ENCODE assay signal across 20 cellular contexts in genomic region chr2:120899373-120899772, GRCh38.
DNase-seq lines count a peak whose midpoint lies in the region; ATAC-seq, FAIRE-seq and TF ChIP-seq lines count a peak whose summit lies in the region.
"Had no signal": no experiment of that assay in that cellular context is flagged by ENCODE, and none has a peak within 500 bp of the region (broad histone marks: within the 10 kb centered on the region; RNA-seq: fewer than 3 reads in every experiment).

No MANE protein-coding gene starts in this region.

- H3K79me1 ChIP-seq in IMR-90 (ENCODE audit: low read depth in 1 of 2, low read length in 2 of 2), result peaks cover 34 to 87% of the 10 kb centered on the region in 2 experiments
- peaks cover 4% of the 10 kb centered on the region for H3K79me1 ChIP-seq in neuronal stem cell (ENCODE audit: low read depth, low read length)

- H3K4me2 ChIP-seq in IMR-90 (ENCODE audit: low read depth, low read length) (no peak overlapping the region), hepatocyte (no peak overlapping the region), neuronal stem cell (ENCODE audit: insufficient read depth, low read length, poor library complexity, severe bottlenecking) (peak overlapping the region; percentile 2)

- no peak overlapping the region for H3K4me3 Mint-ChIP-seq in activated T-helper 17 cell treated with anti-CD3 and anti-CD28 coated beads, Interleukin-2, amount 50 U/mL, for 72 hours
- H3K4me3 Mint-ChIP-seq: activated CD4-positive, alpha-beta T cell treated with anti-CD3 and anti-CD28 coated beads for 36 hours; activated CD8-positive, alpha-beta memory T cell treated with anti-CD3 and anti-CD28 coated beads, Interleukin-2, amount 10 ng/mL, durations not matched to agents 7 days and 5 days; activated naive CD8-positive, alpha-beta T cell treated with anti-CD3 and anti-CD28 coated beads, Interleukin-2, amount 50 U/mL, for 24 hours; CD8-positive, alpha-beta memory T cell had no signal

- no peaks in the 10 kb centered on the region for H3K9me3 Mint-ChIP-seq in activated T-helper 17 cell treated with anti-CD3 and anti-CD28 coated beads, Interleukin-2, amount 50 U/mL, for 72 hours
- H3K9me3 Mint-ChIP-seq: activated naive CD8-positive, alpha-beta T cell treated with anti-CD3 and anti-CD28 coated beads, Interleukin-2, amount 50 U/mL, for 24 hours; activated T-helper 2 cell treated with anti-CD3 and anti-CD28 coated beads, Interferon-gamma antibody, Interleukin-2, Interleukin-4, amounts not matched to agents 10 μg/mL and 5 μg/mL and 100 μg/mL, durations not matched to agents 14 hours and 24 hours and 36 hours; CD8-positive, alpha-beta memory T cell had no signal

- H3K9me1 ChIP-seq in IMR-90 (ENCODE audit: insufficient read depth, low read length), result peaks cover 37% of the 10 kb centered on the region; the same call in 1 of the 2 replicates

- H2BK5ac ChIP-seq in IMR-90 (ENCODE audit: low read depth, low read length, poor library complexity, severe bottlenecking) (no peak overlapping the region), neuronal stem cell (ENCODE audit: low read length) (no peak overlapping the region)

- POLR2A ChIA-PET in IMR-90 (lab: Charles Lee; ENCODE audit: unreplicated experiment), result interaction anchor here (0.6 kb wide), 1 partner anchor 13 kb away, joined by 9 read pairs; no protein-coding TSS in a partner anchor

- H3K14ac ChIP-seq in IMR-90 (replicated peaks; ENCODE audit: low read depth, low read length) (no peak overlapping the region), neuronal stem cell (ENCODE audit: low read length) (no peak overlapping the region)

- TF ChIP-seq CTCF in IMR-90 (conservative IDR thresholded peaks at IDR 0.05; ENCODE audit: low read depth, low read length), result no peak
- TF ChIP-seq CTCF in hepatocyte (IDR thresholded peaks at IDR 0.05; ENCODE audit: poor library complexity), result no peak

- no peak overlapping the region for H2BK20ac ChIP-seq in IMR-90 (ENCODE audit: low read depth, low read length)

- H4K91ac ChIP-seq in IMR-90 (ENCODE audit: insufficient read depth, low read depth, low read length) (no peak overlapping the region), neuronal stem cell (ENCODE audit: low read depth, low read length, poor library complexity) (no peak overlapping the region)

- peaks cover 3% of the 10 kb centered on the region for H3K27me3 Mint-ChIP-seq in activated T-helper 17 cell treated with anti-CD3 and anti-CD28 coated beads, Interleukin-2, amount 50 U/mL, for 72 hours
- H3K27me3 Mint-ChIP-seq: activated CD4-positive, alpha-beta T cell treated with anti-CD3 and anti-CD28 coated beads for 36 hours; activated naive CD8-positive, alpha-beta T cell treated with anti-CD3 and anti-CD28 coated beads, Interleukin-2, amount 50 U/mL, for 24 hours had no signal

- dilution Hi-C loops in IMR-90 (cut with HindIII; ENCODE audit: low sequenced_read_pairs, unreplicated experiment), result no loop called here

- no peaks in the 10 kb centered on the region for H3K27me3 ChIP-seq in IMR-90 (ENCODE audit: control insufficient read depth, insufficient read depth, low read length)
- H3K27me3 ChIP-seq in hepatocyte, result no peaks in the 10 kb centered on the region
- no peaks in the 10 kb centered on the region for H3K27me3 ChIP-seq in neuronal stem cell (ENCODE audit: control insufficient read depth in 3 of 3, insufficient read depth in 3 of 3, low read depth in 1 of 3, low read length in 3 of 3)
- H3K27me3 ChIP-seq in small intestine (ENCODE audit: control insufficient read depth in 2 of 2, insufficient read depth in 2 of 2, low read length in 2 of 2), result no peaks in the 10 kb centered on the region
- H3K27me3 ChIP-seq: ovary, thyroid gland had no signal

- ATAC-seq in IMR-90 (ENCODE audit: low read depth) (peak; percentile 22; the same call in 1 of the 2 replicates), HG03565 (IDR thresholded peaks at IDR 0.05; ENCODE audit: unreplicated experiment) (no peak)
- ATAC-seq in activated T-helper 17 cell treated with anti-CD3 and anti-CD28 coated beads, Interleukin-2, amount 50 U/mL, for 72 hours (replicated peaks), result no peak
- ATAC-seq: activated CD4-positive, alpha-beta T cell treated with anti-CD3 and anti-CD28 coated beads for 36 hours; activated CD8-positive, alpha-beta memory T cell treated with anti-CD3 and anti-CD28 coated beads, Interleukin-2, amount 10 ng/mL, durations not matched to agents 7 days and 5 days; activated naive CD8-positive, alpha-beta T cell treated with anti-CD3 and anti-CD28 coated beads, Interleukin-2, amount 50 U/mL, for 24 hours had no signal

- H3K36me3 ChIP-seq in IMR-90 (ENCODE audit: control insufficient read depth, insufficient read depth, low read length) (peaks cover 4% of the 10 kb centered on the region), hepatocyte (replicated peaks; ENCODE audit: insufficient read depth, low read depth) (no peaks in the 10 kb centered on the region), neuronal stem cell (replicated peaks in 1 of 2; ENCODE audit: control insufficient read depth in 2 of 2, insufficient read depth in 2 of 2, low read length in 2 of 2) (peaks cover 0 to 32% of the 10 kb centered on the region in 2 donors), small intestine (ENCODE audit: control insufficient read depth in 2 of 2, insufficient read depth in 2 of 2, low read length in 2 of 2) (no peaks in the 10 kb centered on the region)
- H3K36me3 ChIP-seq: ovary, thyroid gland had no signal

- no peaks in the 10 kb centered on the region for H3K79me2 ChIP-seq in hepatocyte

- TF ChIP-seq POLR2A in IMR-90 (IDR thresholded peaks at IDR 0.05; ENCODE audit: low read depth, low read length), result no peak

- H3K23ac ChIP-seq in IMR-90 (ENCODE audit: low read depth, low read length), result no peak overlapping the region
- no peak overlapping the region for H3K23ac ChIP-seq in neuronal stem cell (ENCODE audit: low read depth, low read length, poor library complexity)

- H3K9me3 ChIP-seq in IMR-90 (ENCODE audit: control insufficient read depth, insufficient read depth, low read length) (no peaks in the 10 kb centered on the region), hepatocyte (ENCODE audit: low read depth) (no peaks in the 10 kb centered on the region), neuronal stem cell (replicated peaks in 1 of 2; ENCODE audit: control insufficient read depth in 2 of 2, insufficient read depth in 1 of 2, low read depth in 1 of 2, low read length in 2 of 2) (no peaks in the 10 kb centered on the region), small intestine (ENCODE audit: control insufficient read depth, low read depth) (no peaks in the 10 kb centered on the region)
- H3K9me3 ChIP-seq: ovary, thyroid gland had no signal

- no peak overlapping the region; a peak in 1 of 4 replicates for H4K8ac ChIP-seq in IMR-90 (ENCODE audit: low read depth in 2 of 2, low read length in 2 of 2)
- H4K8ac ChIP-seq in neuronal stem cell (ENCODE audit: low read depth, low read length), result no peak overlapping the region

- H4K5ac ChIP-seq in IMR-90 (ENCODE audit: low read depth, low read length), result no peak overlapping the region

- CTCF ChIA-PET in IMR-90 (lab: Yijun Ruan, JAX), result no interaction called here

- H2BK120ac ChIP-seq in IMR-90 (ENCODE audit: low read depth, low read length) (no peak overlapping the region), neuronal stem cell (ENCODE audit: low read depth, low read length) (no peak overlapping the region)

- H2AFZ ChIP-seq in IMR-90 (replicated peaks; ENCODE audit: low read length, poor library complexity) (no peak overlapping the region), hepatocyte (no peak overlapping the region), neuronal stem cell (ENCODE audit: low read length) (no peak overlapping the region)

- H3K27ac ChIP-seq in IMR-90 (ENCODE audit: insufficient read depth, low read length) (no peak overlapping the region), hepatocyte (peak overlapping the region; percentile 28), neuronal stem cell (replicated peaks; ENCODE audit: low read length) (peak overlapping the region; percentile 75), small intestine (ENCODE audit: low read depth in 1 of 2, low read length in 1 of 2) (no peak overlapping the region)
- H3K27ac ChIP-seq: thyroid gland had no signal

- WGBS in IMR-90 (ENCODE audit: extremely low coverage in 2 of 2, insufficient read length in 1 of 2), 2 experiments, result 80% methylated on average over 6 of the region's 11 CpGs; no CpG with 5 or more reads in 1 of the 2 experiments
- whole genome bisulfite sequencing in hepatocyte (ENCODE audit: low lambda C conversion rate, missing lambda C conversion rate), result 73% methylated on average over 11 of the region's 11 CpGs
- no CpG with 5 or more reads among the region's 11 CpGs for WGBS in neuronal stem cell (ENCODE audit: extremely low coverage in 2 of 2, insufficient read length in 2 of 2, insufficient replicate concordance in 1 of 2), 2 donors
- 63 to 77% (median 65%) methylated on average over 11 of the region's 11 CpGs for WGBS in small intestine, 3 donors

- DNase-seq in IMR-90, result no peak
- DNase-seq in SKM-1 (lab: John Stamatoyannopoulos, UW; ENCODE audit: unreplicated experiment), result peak; percentile 78
- DNase-seq in hepatocyte (ENCODE audit: low spot score), result no peak
- no peak for DNase-seq in neuronal stem cell (ENCODE audit: low spot score)
- DNase-seq in NCI-H82 (lab: John Stamatoyannopoulos, UW), result no peak
- DNase-seq in small intestine, result no peak
- DNase-seq: activated CD4-positive, alpha-beta T cell treated with anti-CD3 and anti-CD28 coated beads for 36 hours; activated CD8-positive, alpha-beta memory T cell treated with anti-CD3 and anti-CD28 coated beads, Interleukin-2, amount 10 ng/mL, durations not matched to agents 7 days and 5 days; activated naive CD8-positive, alpha-beta T cell treated with anti-CD3 and anti-CD28 coated beads, Interleukin-2, amount 50 U/mL, for 24 hours; NCI-H2171; stimulated activated naive CD4-positive, alpha-beta T cell; SW 1271; thyroid gland had no signal

- intact Hi-C loops in IMR-90 (cut with micrococcal nuclease), result no loop called here

- H3K18ac ChIP-seq in IMR-90 (ENCODE audit: low read depth, low read length) (no peak overlapping the region), neuronal stem cell (ENCODE audit: low read length) (peak overlapping the region; percentile 86)

- H2AK5ac ChIP-seq in IMR-90 (ENCODE audit: low read depth, low read length) (no peak overlapping the region), neuronal stem cell (ENCODE audit: low read depth, low read length) (peak overlapping the region; percentile 38)

- H3K4me1 ChIP-seq in IMR-90 (ENCODE audit: control insufficient read depth, insufficient read depth, low read length) (peaks cover 19% of the 10 kb centered on the region), hepatocyte (ENCODE audit: insufficient read depth) (peaks cover 43% of the 10 kb centered on the region), neuronal stem cell (ENCODE audit: control insufficient read depth in 2 of 2, insufficient read depth in 1 of 2, low read depth in 1 of 2, low read length in 2 of 2) (peaks cover 49 to 65% of the 10 kb centered on the region in 2 donors), small intestine (ENCODE audit: control insufficient read depth in 2 of 2, insufficient read depth in 1 of 2, low read depth in 1 of 2, low read length in 1 of 2) (no peaks in the 10 kb centered on the region)
- H3K4me1 ChIP-seq: thyroid gland had no signal

- H2AK9ac ChIP-seq in IMR-90 (replicated peaks; ENCODE audit: low read depth, low read length, poor library complexity), result no peak overlapping the region

- H3K4ac ChIP-seq in IMR-90 (ENCODE audit: low read depth, low read length), result no peak overlapping the region
- H3K4ac ChIP-seq in neuronal stem cell (ENCODE audit: low read length), result no peak overlapping the region

- H2BK12ac ChIP-seq in neuronal stem cell (ENCODE audit: low read length), result no peak overlapping the region

- in situ Hi-C loops in IMR-90 (cut with MboI; ENCODE audit: low sequenced_read_pairs), result no loop called here

- no peaks in the 10 kb centered on the region for H3K36me3 Mint-ChIP-seq in activated T-helper 17 cell treated with anti-CD3 and anti-CD28 coated beads, Interleukin-2, amount 50 U/mL, for 72 hours (ENCODE audit: low read depth)
- H3K36me3 Mint-ChIP-seq: activated CD8-positive, alpha-beta memory T cell treated with anti-CD3 and anti-CD28 coated beads, Interleukin-2, amount 10 ng/mL, durations not matched to agents 7 days and 5 days; CD8-positive, alpha-beta memory T cell had no signal

- H3K9ac ChIP-seq in IMR-90 (ENCODE audit: low read depth, low read length) (peak overlapping the region; percentile 28), neuronal stem cell (ENCODE audit: low read depth, low read length, poor library complexity) (no peak overlapping the region)

- H3K27ac Mint-ChIP-seq in activated T-helper 17 cell treated with anti-CD3 and anti-CD28 coated beads, Interleukin-2, amount 50 U/mL, for 72 hours, result no peak overlapping the region
- H3K27ac Mint-ChIP-seq: activated CD4-positive, alpha-beta T cell treated with anti-CD3 and anti-CD28 coated beads for 36 hours; activated CD8-positive, alpha-beta memory T cell treated with anti-CD3 and anti-CD28 coated beads, Interleukin-2, amount 10 ng/mL, durations not matched to agents 7 days and 5 days; activated naive CD8-positive, alpha-beta T cell treated with anti-CD3 and anti-CD28 coated beads, Interleukin-2, amount 50 U/mL, for 24 hours; activated T-helper 2 cell treated with anti-CD3 and anti-CD28 coated beads, Interferon-gamma antibody, Interleukin-2, Interleukin-4, amounts not matched to agents 10 μg/mL and 5 μg/mL and 100 μg/mL, durations not matched to agents 14 hours and 24 hours and 36 hours; CD8-positive, alpha-beta memory T cell had no signal

- no peak for FAIRE-seq in small intestine (lab: Jason Lieb, UNC)
- FAIRE-seq: frontal cortex, TTC549 had no signal

- no TSS peak for BruUV-seq in IMR-90 (replicated peaks; lab: Mats Ljungman, UMichigan)

- H2BK15ac ChIP-seq in IMR-90 (ENCODE audit: low read depth, low read length) (no peak overlapping the region), neuronal stem cell (ENCODE audit: low read length) (no peak overlapping the region)

- H4K20me1 ChIP-seq in IMR-90 (ENCODE audit: insufficient read depth, low read length), result peaks cover 36% of the 10 kb centered on the region
- peaks cover 4% of the 10 kb centered on the region for H4K20me1 ChIP-seq in hepatocyte (ENCODE audit: insufficient read depth, poor library complexity, severe bottlenecking)

- no peak for TF ChIP-seq RAD21 in IMR-90 (IDR thresholded peaks at IDR 0.05; ENCODE audit: low read length)

- no peaks in the 10 kb centered on the region for H3K9me2 ChIP-seq in hepatocyte (replicated peaks; ENCODE audit: insufficient read depth)

- no peaks in the 10 kb centered on the region for H3K4me1 Mint-ChIP-seq in activated T-helper 17 cell treated with anti-CD3 and anti-CD28 coated beads, Interleukin-2, amount 50 U/mL, for 72 hours
- H3K4me1 Mint-ChIP-seq: activated CD4-positive, alpha-beta T cell treated with anti-CD3 and anti-CD28 coated beads for 36 hours; activated CD8-positive, alpha-beta memory T cell treated with anti-CD3 and anti-CD28 coated beads, Interleukin-2, amount 10 ng/mL, durations not matched to agents 7 days and 5 days; activated naive CD8-positive, alpha-beta T cell treated with anti-CD3 and anti-CD28 coated beads, Interleukin-2, amount 50 U/mL, for 24 hours; CD8-positive, alpha-beta memory T cell had no signal

- H3K4me3 ChIP-seq in IMR-90 (ENCODE audit: insufficient read depth, low read depth, low read length), result no peak overlapping the region
- no peak overlapping the region for H3K4me3 ChIP-seq in hepatocyte
- H3K4me3 ChIP-seq in neuronal stem cell (ENCODE audit: low read length in 2 of 2), result no peak overlapping the region
- no peak overlapping the region for H3K4me3 ChIP-seq in small intestine (ENCODE audit: low read depth in 1 of 2, low read length in 2 of 2)
- H3K4me3 ChIP-seq: ovary, thyroid gland had no signal

- no peak overlapping the region for H3K56ac ChIP-seq in IMR-90 (ENCODE audit: extremely low read depth, insufficient read depth, low read length)

Comparison
In these comparisons a context has a peak if more than half of its experiments do, and no peak if none do; other contexts are left out.
1. H3K27ac ChIP-seq: peak in hepatocyte (single experiment) and neuronal stem cell (single experiment); none in IMR-90 (single experiment) and small intestine (0 of 2).